ENCODE assay signal across 15 cellular contexts in genomic region chrX:17412692-17413091, GRCh38. TPM values are rescaled to one million over a fixed set of nuclear protein-coding genes. Genes with fewer than 3 reads are reported as not detected.
A peak's percentile ranks its signal among the peaks of the same experiment; 100 is the strongest.
DNase-seq lines count a peak whose midpoint lies in the region; ATAC-seq and TF ChIP-seq lines count a peak whose summit lies in the region.
"Had no signal": no experiment of that assay in that cellular context is flagged by ENCODE, and none has a peak within 500 bp of the region (broad histone marks: within the 10 kb centered on the region; RNA-seq: fewer than 3 reads in every experiment).

No MANE protein-coding gene starts in this region.

- H3K4me1 ChIP-seq in HEK293 (ENCODE audit: control insufficient read depth, insufficient read depth, low read length): peaks cover 27% of the 10 kb centered on the region
- H3K4me1 ChIP-seq: upper lobe of right lung had no signal

- in situ Hi-C loops in G401 (cut with HindIII; ENCODE audit: low sequenced_read_pairs): no loop called here

- CTCF ChIA-PET in AG04450 (lab: Charles Lee): interaction anchor here (1.4 kb wide), 1 partner anchor 178 kb away, joined by 4 read pairs; no protein-coding TSS in a partner anchor
- CTCF ChIA-PET in HEK293 (lab: Yijun Ruan, JAX): interaction anchor here (0.6 to 0.7 kb wide), 2 partner anchors 16 to 41 kb away, joined by 3 read pairs; no protein-coding TSS in a partner anchor

- peak overlapping the region; percentile 68 for H3K27ac ChIP-seq in AG04450 (ENCODE audit: low read depth, low read length)
- no peak overlapping the region; the same call in 1 of the 2 replicates for H3K27ac ChIP-seq in HEK293 (ENCODE audit: extremely low read depth, low read depth, low read length)
- H3K27ac ChIP-seq: BLaER1 treated with 17β-estradiol and CSF1 and Interleukin-3, amounts not matched to agents 10 nM and 100 nM; skin epidermis; upper lobe of right lung had no signal

- POLR2A ChIA-PET in AG04450 (lab: Yijun Ruan, JAX): interaction anchor here (0.7 kb wide), 1 partner anchor 47 kb away, joined by 3 read pairs; no protein-coding TSS in a partner anchor
- POLR2A ChIA-PET in HEK293 (lab: Yijun Ruan, JAX): no interaction called here

- TF ChIP-seq CTCF in AG04450 (IDR thresholded peaks at IDR 0.05; ENCODE audit: low read depth, low read length) (no peak), HEK293 (tag by site-specific recombination; IDR thresholded peaks at IDR 0.05) (no peak), fibroblast of villous mesenchyme (IDR thresholded peaks at IDR 0.05; ENCODE audit: insufficient read depth, low read depth, low read length) (no peak)

- DNase-seq in AG04450 (ENCODE audit: low read depth, low spot score) (peak; percentile 27), SW480 (ENCODE audit: low spot score) (peak; percentile 40), fibroblast of villous mesenchyme (ENCODE audit: low read depth) (peak; percentile 59), G401 (ENCODE audit: low spot score) (no peak)
- DNase-seq: caudate nucleus, islet precursor cell, Karpas-422, naive B cell, upper lobe of right lung had no signal

- no peak overlapping the region for H3K4me3 ChIP-seq in AG04450 (ENCODE audit: low read depth, low read length)
- H3K4me3 ChIP-seq in HEK293 (ENCODE audit: low read depth, low read length): no peak overlapping the region
- no peak overlapping the region for H3K4me3 ChIP-seq in fibroblast of villous mesenchyme (ENCODE audit: low read depth, low read length)
- H3K4me3 ChIP-seq: BLaER1 treated with 17β-estradiol and CSF1 and Interleukin-3, amounts not matched to agents 10 nM and 100 nM; skin epidermis; upper lobe of right lung had no signal

- no peaks in the 10 kb centered on the region for H3K9me3 ChIP-seq in AG04450 (ENCODE audit: control insufficient read depth, insufficient read depth, low read length)
- no peaks in the 10 kb centered on the region for H3K9me3 ChIP-seq in HEK293 (ENCODE audit: control insufficient read depth, insufficient read depth, low read depth, low read length)
- H3K9me3 ChIP-seq: upper lobe of right lung had no signal

- H3K27me3 ChIP-seq in AG04450 (ENCODE audit: control insufficient read depth, insufficient read depth, low read length): no peaks in the 10 kb centered on the region
- H3K27me3 ChIP-seq: upper lobe of right lung had no signal

- ATAC-seq in HG03135 (IDR thresholded peaks at IDR 0.05; ENCODE audit: unreplicated experiment) (no peak), GM18858 (IDR thresholded peaks at IDR 0.05; ENCODE audit: unreplicated experiment) (no peak), HG02678 (IDR thresholded peaks at IDR 0.05; ENCODE audit: unreplicated experiment) (no peak)
- ATAC-seq: upper lobe of right lung had no signal

- no peaks in the 10 kb centered on the region for H3K36me3 ChIP-seq in HEK293 (ENCODE audit: control insufficient read depth in 2 of 2, insufficient read depth in 1 of 2, low read length in 2 of 2)
- H3K36me3 ChIP-seq: BLaER1 treated with 17β-estradiol and CSF1 and Interleukin-3, amounts not matched to agents 10 nM and 100 nM; upper lobe of right lung had no signal

TF ChIP-seq in HEK293, 187 proteins besides CTCF, POLR2A, EP300 and RAD21:
- TF ChIP-seq PRDM6 (tag by site-specific recombination; IDR thresholded peaks at IDR 0.05) (peak; percentile 21; the same call in 1 of the 2 replicates), SP7 (tag by site-specific recombination; IDR thresholded peaks at IDR 0.05) (no peak), ZNF701 (tag by site-specific recombination; IDR thresholded peaks at IDR 0.05) (no peak), ZNF362 (tag by site-specific recombination; IDR thresholded peaks at IDR 0.05) (peak; percentile 22; the same call in 1 of the 2 replicates), ZNF488 (tag by site-specific recombination; IDR thresholded peaks at IDR 0.05) (no peak)
TF ChIP-seq in HEK293: peak in this region for 2.

RNA-seq across cellular contexts. Expression of gene NHS, which starts 37.7 kb away (rescaled TPM):
- polyA plus RNA-seq in AG04450 (2011; rRNA removed): 2.0 and 2.3 TPM in 2 replicates
- 3.3 and 5.4 TPM in 2 replicates for polyA minus RNA-seq in AG04450 (2011; rRNA and poly(A)+ RNA removed)
- 2.6 and 5.2 TPM in 2 replicates for total RNA-seq in fibroblast of villous mesenchyme
- not detected in 2 replicates for total RNA-seq in G401 (2014; rRNA removed; shearing (Covaris generic))
